ENCODE assay signal across 17 cellular contexts in genomic region chr17:31697838-31698237, GRCh38.
"Had no signal": no experiment of that assay in that cellular context is flagged by ENCODE, and none has a peak within 500 bp of the region (broad histone marks: within the 10 kb centered on the region; RNA-seq: fewer than 3 reads in every experiment).

No MANE protein-coding gene starts in this region.

- H3K36me3 Mint-ChIP-seq: activated naive CD8-positive, alpha-beta T cell treated with anti-CD3 and anti-CD28 coated beads for 36 hours; memory B cell; neural progenitor cell had no signal

- H3K27ac Mint-ChIP-seq: activated naive CD8-positive, alpha-beta T cell treated with anti-CD3 and anti-CD28 coated beads for 36 hours; activated T-helper 1 cell treated with anti-CD3 and anti-CD28 coated beads, Interleukin-12 subunit alpha, Interleukin-12 subunit beta, Interleukin-2, Interleukin-4 antibody, amounts not matched to agents 30 ng/mL and 10 ng/mL and 1 ng/mL, durations not matched to agents 14 hours and 24 hours and 36 hours; memory B cell had no signal

- H3K4me1 Mint-ChIP-seq: activated naive CD8-positive, alpha-beta T cell treated with anti-CD3 and anti-CD28 coated beads for 36 hours; memory B cell had no signal

- H3K9me3 ChIP-seq: body of pancreas, left lung, upper lobe of left lung had no signal

- H3K4me3 Mint-ChIP-seq: activated naive CD8-positive, alpha-beta T cell treated with anti-CD3 and anti-CD28 coated beads for 36 hours; activated T-helper 1 cell treated with anti-CD3 and anti-CD28 coated beads, Interleukin-12 subunit alpha, Interleukin-12 subunit beta, Interleukin-2, Interleukin-4 antibody, amounts not matched to agents 30 ng/mL and 10 ng/mL and 1 ng/mL, durations not matched to agents 14 hours and 24 hours and 36 hours; memory B cell; neural progenitor cell had no signal

- H3K4me3 ChIP-seq: body of pancreas, left lung, neural progenitor cell, upper lobe of left lung had no signal

- H3K27ac ChIP-seq: body of pancreas, left lung, neural progenitor cell, parathyroid adenoma, upper lobe of left lung had no signal

- H3K9me3 Mint-ChIP-seq: activated naive CD8-positive, alpha-beta T cell treated with anti-CD3 and anti-CD28 coated beads for 36 hours; activated T-helper 1 cell treated with anti-CD3 and anti-CD28 coated beads, Interleukin-12 subunit alpha, Interleukin-12 subunit beta, Interleukin-2, Interleukin-4 antibody, amounts not matched to agents 30 ng/mL and 10 ng/mL and 1 ng/mL, durations not matched to agents 14 hours and 24 hours and 36 hours; memory B cell had no signal

- H3K36me3 ChIP-seq: left lung, neural progenitor cell, upper lobe of left lung had no signal

- DNase-seq: activated CD4-positive, alpha-beta T cell treated with anti-CD3 and anti-CD28 coated beads, Interleukin-2, amount 50 U/mL, for 1 hour; activated naive CD8-positive, alpha-beta T cell treated with anti-CD3 and anti-CD28 coated beads for 36 hours; amygdala; body of pancreas; effector memory CD4-positive, alpha-beta T cell; foreskin melanocyte; left lung; stimulated activated CD4-positive, alpha-beta T cell treated with anti-CD3 and anti-CD28 coated beads, Interleukin-15, amount 100 ng/mL, for 24 hours; stimulated activated CD4-positive, alpha-beta T cell treated with anti-CD3 and anti-CD28 coated beads, Interleukin-4, amount 100 ng/mL, for 1 hour; stimulated activated naive CD4-positive, alpha-beta T cell treated with Interleukin-2 at 50 U/mL for 16 hours; substantia nigra; upper lobe of left lung had no signal

- ATAC-seq: activated CD4-positive, CD25-positive, alpha-beta regulatory T cell treated with anti-CD3 and anti-CD28 coated beads, Interleukin-2, amount 50 U/mL, for 24 hours; body of pancreas; left lung had no signal

- H3K4me1 ChIP-seq: left lung, parathyroid adenoma, upper lobe of left lung had no signal

- H3K27me3 ChIP-seq: body of pancreas, left lung, neural progenitor cell, upper lobe of left lung had no signal
